ENCODE assay signal across 10 cellular contexts in genomic region chr4:152585036-152585439, GRCh38. TPM values are rescaled to one million over a fixed set of nuclear protein-coding genes. Genes with fewer than 3 reads are reported as not detected.
DNase-seq lines count a peak whose midpoint lies in the region; ATAC-seq and TF ChIP-seq lines count a peak whose summit lies in the region.
"Had no signal": no experiment of that assay in that cellular context is flagged by ENCODE, and none has a peak within 500 bp of the region (broad histone marks: within the 10 kb centered on the region; RNA-seq: fewer than 3 reads in every experiment).

No MANE protein-coding gene starts in this region.

- peak overlapping the region; percentile 17 for H3K4me3 Mint-ChIP-seq in activated naive CD4-positive, alpha-beta T cell treated with anti-CD3 and anti-CD28 coated beads, Interleukin-2, amount 10 ng/mL, durations not matched to agents 7 days and 5 days
- peak overlapping the region; percentile 69 for H3K4me3 Mint-ChIP-seq in central memory CD8-positive, alpha-beta T cell

- WGBS in transverse colon (ENCODE audit: low coverage in 1 of 2), 2 donors = 40 to 64% methylated on average over 2 to 7 of the region's 7 CpGs

- TF ChIP-seq EP300 in transverse colon (IDR thresholded peaks at IDR 0.05; ENCODE audit: low read depth) = no peak

- peaks cover 11% of the 10 kb centered on the region for H3K4me1 Mint-ChIP-seq in activated naive CD4-positive, alpha-beta T cell treated with anti-CD3 and anti-CD28 coated beads, Interleukin-2, amount 10 ng/mL, durations not matched to agents 7 days and 5 days
- H3K4me1 Mint-ChIP-seq in central memory CD8-positive, alpha-beta T cell = peaks cover 8% of the 10 kb centered on the region

- H3K27me3 ChIP-seq in transverse colon = no peaks in the 10 kb centered on the region
- H3K27me3 ChIP-seq: sigmoid colon had no signal

- no peaks in the 10 kb centered on the region for H3K36me3 ChIP-seq in transverse colon
- H3K36me3 ChIP-seq: sigmoid colon had no signal

- H3K27ac Mint-ChIP-seq in activated naive CD4-positive, alpha-beta T cell treated with anti-CD3 and anti-CD28 coated beads, Interleukin-2, amount 10 ng/mL, durations not matched to agents 7 days and 5 days = peak overlapping the region; percentile 83
- peak overlapping the region; percentile 89 for H3K27ac Mint-ChIP-seq in central memory CD8-positive, alpha-beta T cell (ENCODE audit: low read depth)

- in situ Hi-C loops in transverse colon (cut with MboI; ENCODE audit: low pct_ligation_motif_present in 1 of 4, low pct_unique_long_range_greater_than_20kb in 1 of 4, low sequenced_read_pairs in 3 of 4) = no loop called here

- intact Hi-C loops in transverse colon (cut with DNase I; ENCODE audit: low total_unique reads) = no loop called here

- H3K27ac ChIP-seq in transverse colon = peak overlapping the region; percentile 3 to 58 (median 25)
- H3K27ac ChIP-seq: sigmoid colon had no signal

- peaks cover 0 to 18% (median 4%) of the 10 kb centered on the region in 4 donors for H3K4me1 ChIP-seq in transverse colon

- peaks cover 9% of the 10 kb centered on the region for H3K27me3 Mint-ChIP-seq in activated naive CD4-positive, alpha-beta T cell treated with anti-CD3 and anti-CD28 coated beads, Interleukin-2, amount 10 ng/mL, durations not matched to agents 7 days and 5 days
- H3K27me3 Mint-ChIP-seq in central memory CD8-positive, alpha-beta T cell = peaks cover 3% of the 10 kb centered on the region

- no peak overlapping the region for H3K4me3 ChIP-seq in transverse colon

- H3K9me3 ChIP-seq in transverse colon = no peaks in the 10 kb centered on the region
- H3K9me3 ChIP-seq: sigmoid colon had no signal

- H3K9me3 Mint-ChIP-seq in activated naive CD4-positive, alpha-beta T cell treated with anti-CD3 and anti-CD28 coated beads, Interleukin-2, amount 10 ng/mL, durations not matched to agents 7 days and 5 days = no peaks in the 10 kb centered on the region
- H3K9me3 Mint-ChIP-seq in central memory CD8-positive, alpha-beta T cell = peaks cover 5% of the 10 kb centered on the region

- CTCF ChIA-PET in activated naive CD4-positive, alpha-beta T cell treated with anti-CD3 and anti-CD28 coated beads, Interleukin-2, amount 10 ng/mL, durations not matched to agents 7 days and 5 days (lab: Charles Lee) = no interaction called here

- H3K36me3 Mint-ChIP-seq in activated naive CD4-positive, alpha-beta T cell treated with anti-CD3 and anti-CD28 coated beads, Interleukin-2, amount 10 ng/mL, durations not matched to agents 7 days and 5 days = no peaks in the 10 kb centered on the region
- H3K36me3 Mint-ChIP-seq in central memory CD8-positive, alpha-beta T cell (ENCODE audit: insufficient read depth) = peaks cover 3% of the 10 kb centered on the region

- TF ChIP-seq POLR2A in transverse colon (IDR thresholded peaks at IDR 0.05) = no peak

- ATAC-seq in HG03439 (IDR thresholded peaks at IDR 0.05; ENCODE audit: unreplicated experiment) = peak; percentile 78
- peak; percentile 72 for ATAC-seq in central memory CD8-positive, alpha-beta T cell (replicated peaks; ENCODE audit: extremely low read depth, poor library complexity, severe bottlenecking)

- TF ChIP-seq CTCF in transverse colon (IDR thresholded peaks at IDR 0.05) = no peak

- no peak for DNase-seq in activated naive CD4-positive, alpha-beta T cell treated with anti-CD3 and anti-CD28 coated beads, Interleukin-2, amount 10 ng/mL, durations not matched to agents 7 days and 5 days
- no peak for DNase-seq in activated naive CD4-positive, alpha-beta T cell (lab: John Stamatoyannopoulos, UW)
- DNase-seq in central memory CD8-positive, alpha-beta T cell (ENCODE audit: low spot score in 2 of 2) = no peak
- DNase-seq in transverse colon = no peak
- DNase-seq in SKM-1 (lab: John Stamatoyannopoulos, UW; ENCODE audit: unreplicated experiment) = no peak
- no peak for DNase-seq in epidermal melanocyte (ENCODE audit: insufficient read length, low spot score)
- no peak for DNase-seq in activated CD4-positive, alpha-beta T cell treated with anti-CD3 and anti-CD28 coated beads, Interleukin-2, amount 50 U/mL, for 1 hour
- DNase-seq: sigmoid colon, substantia nigra had no signal

RNA-seq across cellular contexts. Expression of gene FBXW7, which starts 49.1 kb away (rescaled TPM):
- 100 to 1,000 TPM in 1 of 4 donors, 10 to 100 TPM in 3; 11.6 to 125 (median 49.5) TPM for total RNA-seq in transverse colon
